ENCODE assay signal across 1 cellular context in genomic region chr1:8137406-8138244, GRCh38.
TF ChIP-seq lines count a peak whose summit lies in the region.

No MANE protein-coding gene starts in this region.

TF ChIP-seq in H1, 55 proteins besides CTCF, POLR2A, EP300 and RAD21 (continued from another document):
- TF ChIP-seq CHD7 (IDR thresholded peaks at IDR 0.05; ENCODE audit: insufficient replicate concordance, low read length) (no peak), CEBPB (IDR thresholded peaks at IDR 0.05; ENCODE audit: low read depth, low read length) (no peak), SIRT6 (IDR thresholded peaks at IDR 0.05; ENCODE audit: low read length) (no peak)
